8 cellular contexts compared by ENCODE assay signal in genomic region chr17:2029911-2030778, GRCh38. TPM values are rescaled to one million over a fixed set of nuclear protein-coding genes. Genes with fewer than 3 reads are reported as not detected.
DNase-seq lines count a peak whose midpoint lies in the region; ATAC-seq and TF ChIP-seq lines count a peak whose summit lies in the region.

Gene DPH1, plus strand, starts transcription at chr17:2030153. Its CDS starts 17 bp downstream, at chr17:2030170.

- H3K36me3 ChIP-seq in PC-9 (ENCODE audit: low read depth) (no peaks in the 10 kb centered on the region), muscle layer of colon (ENCODE audit: insufficient read depth, low read length) (peaks cover 10% of the 10 kb centered on the region)

- no peaks in the 10 kb centered on the region for H3K9me3 ChIP-seq in PC-9 (ENCODE audit: insufficient read depth, low read depth)
- no peaks in the 10 kb centered on the region for H3K9me3 ChIP-seq in muscle layer of colon (ENCODE audit: low read length)

- H3K4me3 ChIP-seq in PC-9 (peak within 1 kb of the TSS; percentile 97), muscle layer of colon (ENCODE audit: low read depth in 1 of 2, low read length in 2 of 2) (peak within 1 kb of the TSS; percentile 88 to 98)

- H3K9me3 Mint-ChIP-seq in activated T-cell treated with anti-CD3 and anti-CD28 coated beads, Interleukin-2, amount 50 U/mL, for 4 hours: no peaks in the 10 kb centered on the region

- no peak for TF ChIP-seq EP300 in Ishikawa (IDR thresholded peaks at IDR 0.05; ENCODE audit: borderline replicate concordance)

- CTCF ChIA-PET in PC-9 (lab: Charles Lee): interaction anchor here (0.6 kb wide), 2 partner anchors 74 to 107 kb away, joined by 4 to 5 read pairs; no protein-coding TSS in a partner anchor

- DNase-seq in COLO829 (ENCODE audit: low spot score): peak; percentile 88
- peak; percentile 83 to 91 for DNase-seq in PC-9
- DNase-seq in activated T-cell treated with anti-CD3 and anti-CD28 coated beads, Interleukin-2, amount 50 U/mL, for 4 hours: peak; percentile 83
- peak; percentile 73 to 79 for DNase-seq in stimulated activated CD8-positive, alpha-beta memory T cell treated with anti-CD3 and anti-CD28 coated beads, Interleukin-7, amount 100 ng/mL, for 4 hours (ENCODE audit: low read depth in 2 of 2)

- intact Hi-C loops in PC-9 (cut with micrococcal nuclease; ENCODE audit: unreplicated experiment): loop anchor here (1.0 kb wide), 1 partner anchor 122 kb away; no protein-coding TSS in a partner anchor

- H3K27ac ChIP-seq in PC-9 (no peak within 1 kb of the TSS), muscle layer of colon (ENCODE audit: low read depth, low read length) (peak within 1 kb of the TSS; percentile 36)

- H3K4me2 ChIP-seq in PC-9: peak within 1 kb of the TSS; percentile 80

- H3K4me3 Mint-ChIP-seq in activated T-cell treated with anti-CD3 and anti-CD28 coated beads, Interleukin-2, amount 50 U/mL, for 4 hours: peak within 1 kb of the TSS; percentile 98

- no peak for TF ChIP-seq RAD21 in Ishikawa (IDR thresholded peaks at IDR 0.05; ENCODE audit: low read depth)

- H3K9me2 ChIP-seq in PC-9 (ENCODE audit: insufficient read depth): no peaks in the 10 kb centered on the region

- 0 out of 2 replicates have a peak, but pooled peaks cover 7% of the 10 kb centered on the region for H3K27me3 ChIP-seq in PC-9 (ENCODE audit: insufficient read depth, low read depth)
- H3K27me3 ChIP-seq in muscle layer of colon (ENCODE audit: control insufficient read depth in 1 of 2, insufficient read depth in 2 of 2, low read length in 2 of 2): peaks cover 9 to 27% of the 10 kb centered on the region in 2 donors

- BruUV-seq in PC-9 (replicated peaks; lab: Mats Ljungman, UMichigan): no TSS peak

- H3K79me2 ChIP-seq in PC-9 (ENCODE audit: low read depth): peaks cover 14% of the 10 kb centered on the region

- H3K4me1 ChIP-seq in PC-9 (replicated peaks; ENCODE audit: insufficient read depth) (peaks cover 15% of the 10 kb centered on the region), muscle layer of colon (ENCODE audit: insufficient read depth, low read length) (peaks cover 31% of the 10 kb centered on the region)

- peaks cover 30% of the 10 kb centered on the region for H3K4me1 Mint-ChIP-seq in activated T-cell treated with anti-CD3 and anti-CD28 coated beads, Interleukin-2, amount 50 U/mL, for 4 hours (ENCODE audit: low read depth)

- POLR2A ChIA-PET in PC-9 (lab: Charles Lee; ENCODE audit: unreplicated experiment): interaction anchor here (0.6 kb wide), 1 partner anchor 314 kb away, joined by 13 read pairs; no protein-coding TSS in a partner anchor

- H4K20me1 ChIP-seq in PC-9 (ENCODE audit: insufficient read depth): peaks cover 14% of the 10 kb centered on the region; the same call in 1 of the 2 replicates

- peak within 1 kb of the TSS; percentile 82 for H3K9ac ChIP-seq in muscle layer of colon (ENCODE audit: low read length)

- peaks cover 15% of the 10 kb centered on the region; the same call in 1 of the 2 replicates for H3F3A ChIP-seq in PC-9 (ENCODE audit: insufficient read depth, low read depth)

- peaks cover 17% of the 10 kb centered on the region for H3K27me3 Mint-ChIP-seq in activated T-cell treated with anti-CD3 and anti-CD28 coated beads, Interleukin-2, amount 50 U/mL, for 4 hours (ENCODE audit: low read depth)

- ATAC-seq in GM21423 (IDR thresholded peaks at IDR 0.05; ENCODE audit: unreplicated experiment): peak; percentile 67
- peak; percentile 89 to 92 for ATAC-seq in activated T-cell treated with anti-CD3 and anti-CD28 coated beads, Interleukin-2, amount 50 U/mL, for 4 hours
- ATAC-seq in esophagus mucosa: peak; percentile 86

- peak within 1 kb of the TSS; percentile 99 for H2AFZ ChIP-seq in PC-9

- TF ChIP-seq CTCF in PC-9 (conservative IDR thresholded peaks at IDR 0.05): no peak

- no peaks in the 10 kb centered on the region for H3K36me3 Mint-ChIP-seq in activated T-cell treated with anti-CD3 and anti-CD28 coated beads, Interleukin-2, amount 50 U/mL, for 4 hours (ENCODE audit: insufficient read depth)

TF ChIP-seq in Ishikawa, 13 proteins besides CTCF, POLR2A, EP300 and RAD21:
- peak; percentile 86 for TF ChIP-seq TAF1 (IDR thresholded peaks at IDR 0.05; ENCODE audit: low read depth)
- peak; percentile 98 for TF ChIP-seq YY1 (IDR thresholded peaks at IDR 0.05; ENCODE audit: low read depth)
- TF ChIP-seq, protein P1, sequence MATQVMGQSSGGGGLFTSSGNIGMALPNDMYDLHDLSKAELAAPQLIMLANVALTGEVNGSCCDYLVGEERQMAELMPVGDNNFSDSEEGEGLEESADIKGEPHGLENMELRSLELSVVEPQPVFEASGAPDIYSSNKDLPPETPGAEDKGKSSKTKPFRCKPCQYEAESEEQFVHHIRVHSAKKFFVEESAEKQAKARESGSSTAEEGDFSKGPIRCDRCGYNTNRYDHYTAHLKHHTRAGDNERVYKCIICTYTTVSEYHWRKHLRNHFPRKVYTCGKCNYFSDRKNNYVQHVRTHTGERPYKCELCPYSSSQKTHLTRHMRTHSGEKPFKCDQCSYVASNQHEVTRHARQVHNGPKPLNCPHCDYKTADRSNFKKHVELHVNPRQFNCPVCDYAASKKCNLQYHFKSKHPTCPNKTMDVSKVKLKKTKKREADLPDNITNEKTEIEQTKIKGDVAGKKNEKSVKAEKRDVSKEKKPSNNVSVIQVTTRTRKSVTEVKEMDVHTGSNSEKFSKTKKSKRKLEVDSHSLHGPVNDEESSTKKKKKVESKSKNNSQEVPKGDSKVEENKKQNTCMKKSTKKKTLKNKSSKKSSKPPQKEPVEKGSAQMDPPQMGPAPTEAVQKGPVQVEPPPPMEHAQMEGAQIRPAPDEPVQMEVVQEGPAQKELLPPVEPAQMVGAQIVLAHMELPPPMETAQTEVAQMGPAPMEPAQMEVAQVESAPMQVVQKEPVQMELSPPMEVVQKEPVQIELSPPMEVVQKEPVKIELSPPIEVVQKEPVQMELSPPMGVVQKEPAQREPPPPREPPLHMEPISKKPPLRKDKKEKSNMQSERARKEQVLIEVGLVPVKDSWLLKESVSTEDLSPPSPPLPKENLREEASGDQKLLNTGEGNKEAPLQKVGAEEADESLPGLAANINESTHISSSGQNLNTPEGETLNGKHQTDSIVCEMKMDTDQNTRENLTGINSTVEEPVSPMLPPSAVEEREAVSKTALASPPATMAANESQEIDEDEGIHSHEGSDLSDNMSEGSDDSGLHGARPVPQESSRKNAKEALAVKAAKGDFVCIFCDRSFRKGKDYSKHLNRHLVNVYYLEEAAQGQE (IDR thresholded peaks at IDR 0.05; ENCODE audit: low read depth): peak; percentile 20; the same call in 1 of the 2 replicates
- TF ChIP-seq MAX (IDR thresholded peaks at IDR 0.05): peak; percentile 99
- TF ChIP-seq CREB1 (IDR thresholded peaks at IDR 0.05; ENCODE audit: low read depth): 0 out of 2 replicates have a peak, but pooled peaks have one; percentile 10
- TF ChIP-seq CEBPB (IDR thresholded peaks at IDR 0.05): no peak
- TF ChIP-seq NFIC (IDR thresholded peaks at IDR 0.05): no peak
- TF ChIP-seq ZBTB7A (IDR thresholded peaks at IDR 0.05; ENCODE audit: low read depth): no peak
- peak; percentile 81 for TF ChIP-seq TCF12 (IDR thresholded peaks at IDR 0.05; ENCODE audit: low read depth)
- TF ChIP-seq, protein P2, sequence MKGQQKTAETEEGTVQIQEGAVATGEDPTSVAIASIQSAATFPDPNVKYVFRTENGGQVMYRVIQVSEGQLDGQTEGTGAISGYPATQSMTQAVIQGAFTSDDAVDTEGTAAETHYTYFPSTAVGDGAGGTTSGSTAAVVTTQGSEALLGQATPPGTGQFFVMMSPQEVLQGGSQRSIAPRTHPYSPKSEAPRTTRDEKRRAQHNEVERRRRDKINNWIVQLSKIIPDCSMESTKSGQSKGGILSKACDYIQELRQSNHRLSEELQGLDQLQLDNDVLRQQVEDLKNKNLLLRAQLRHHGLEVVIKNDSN (IDR thresholded peaks at IDR 0.05): peak; percentile 92
- TF ChIP-seq EGR1 (IDR thresholded peaks at IDR 0.05): peak; percentile 93
- TF ChIP-seq FOXM1 (IDR thresholded peaks at IDR 0.05; ENCODE audit: borderline replicate concordance, low read depth): no peak
- TF ChIP-seq TEAD4 (IDR thresholded peaks at IDR 0.05): peak; percentile 66

RNA-seq across cellular contexts. Expression of gene DPH1, which starts in this region (rescaled TPM):
- 36.7 and 44.9 TPM in 2 replicates for total RNA-seq in PC-9 (2021)
- 10 to 100 TPM; 56.6 to 59.9 (median 58.5) TPM for total RNA-seq in activated T-cell treated with anti-CD3 and anti-CD28 coated beads, Interleukin-2, amount 50 U/mL, for 4 hours
- 29.1 TPM for total RNA-seq in esophagus mucosa
